11 cellular contexts compared by ENCODE assay signal in genomic region chr1:186442651-186443114, GRCh38.
A peak's percentile ranks its signal among the peaks of the same experiment; 100 is the strongest.
DNase-seq lines count a peak whose midpoint lies in the region; ATAC-seq and TF ChIP-seq lines count a peak whose summit lies in the region.
"Had no signal": no experiment of that assay in that cellular context is flagged by ENCODE, and none has a peak within 500 bp of the region (broad histone marks: within the 10 kb centered on the region; RNA-seq: fewer than 3 reads in every experiment).

No MANE protein-coding gene starts in this region.

- H3K4me3 Mint-ChIP-seq in activated naive CD4-positive, alpha-beta T cell treated with anti-CD3 and anti-CD28 coated beads, Interleukin-2, amount 50 U/mL, for 24 hours: no peak overlapping the region
- no peak overlapping the region for H3K4me3 Mint-ChIP-seq in activated naive CD4-positive, alpha-beta T cell treated with anti-CD3 and anti-CD28 coated beads, Interleukin-2, amount 10 ng/mL, durations not matched to agents 7 days and 5 days

- no peaks in the 10 kb centered on the region for H3K9me3 Mint-ChIP-seq in activated naive CD4-positive, alpha-beta T cell treated with anti-CD3 and anti-CD28 coated beads, Interleukin-2, amount 50 U/mL, for 24 hours
- no peaks in the 10 kb centered on the region for H3K9me3 Mint-ChIP-seq in activated naive CD4-positive, alpha-beta T cell treated with anti-CD3 and anti-CD28 coated beads, Interleukin-2, amount 10 ng/mL, durations not matched to agents 7 days and 5 days

- H3K27me3 Mint-ChIP-seq in activated naive CD4-positive, alpha-beta T cell treated with anti-CD3 and anti-CD28 coated beads, Interleukin-2, amount 50 U/mL, for 24 hours: no peaks in the 10 kb centered on the region
- no peaks in the 10 kb centered on the region for H3K27me3 Mint-ChIP-seq in activated naive CD4-positive, alpha-beta T cell treated with anti-CD3 and anti-CD28 coated beads, Interleukin-2, amount 10 ng/mL, durations not matched to agents 7 days and 5 days

- peak; percentile 61 for ATAC-seq in stimulated activated naive CD8-positive, alpha-beta T cell treated with anti-CD3 and anti-CD28 coated beads, Interleukin-15, Interleukin-2, amounts not matched to agents 100 U/mL and 50 U/mL, for 24 hours
- ATAC-seq: psoas muscle had no signal

- H3K27me3 ChIP-seq in brain microvascular endothelial cell (replicated peaks): no peaks in the 10 kb centered on the region

- TF ChIP-seq CTCF in brain microvascular endothelial cell (IDR thresholded peaks at IDR 0.05; ENCODE audit: low read depth, low read length, missing control alignments): no peak

- H3K27ac ChIP-seq in brain microvascular endothelial cell: peak overlapping the region; percentile 52
- H3K27ac ChIP-seq: psoas muscle had no signal

- DNase-seq in activated naive CD4-positive, alpha-beta T cell treated with anti-CD3 and anti-CD28 coated beads, Interleukin-2, amount 10 ng/mL, durations not matched to agents 7 days and 5 days: no peak
- DNase-seq in NCI-H69 (lab: John Stamatoyannopoulos, UW): peak; percentile 40
- peak; percentile 46 for DNase-seq in brain microvascular endothelial cell
- DNase-seq in stimulated activated naive CD8-positive, alpha-beta T cell treated with anti-CD3 and anti-CD28 coated beads, Interleukin-15, Interleukin-2, amounts not matched to agents 100 U/mL and 50 U/mL, for 24 hours: no peak
- DNase-seq in stimulated activated naive CD4-positive, alpha-beta T cell treated with Interleukin-2 at 50 U/mL for 16 hours (lab: John Stamatoyannopoulos, UW): no peak
- DNase-seq in activated gamma-delta T cell treated with Interleukin-2 at 50 U/mL for 16 hours: no peak
- DNase-seq in iPS-NIHi11 (ENCODE audit: low spot score): no peak
- DNase-seq: activated T-cell treated with anti-CD3 and anti-CD28 coated beads, Interleukin-2, amount 50 U/mL, for 48 hours; NCI-H446 treated with DMSO at 0.1 percent for 48 hours; psoas muscle had no signal

- H3K4me3 ChIP-seq in brain microvascular endothelial cell (ENCODE audit: low read depth, low read length): no peak overlapping the region
- H3K4me3 ChIP-seq: psoas muscle had no signal

- H3K36me3 ChIP-seq in brain microvascular endothelial cell (replicated peaks): no peaks in the 10 kb centered on the region

- CTCF ChIA-PET in activated naive CD4-positive, alpha-beta T cell treated with anti-CD3 and anti-CD28 coated beads, Interleukin-2, amount 10 ng/mL, durations not matched to agents 7 days and 5 days (lab: Charles Lee): no interaction called here

- H3K36me3 Mint-ChIP-seq in activated naive CD4-positive, alpha-beta T cell treated with anti-CD3 and anti-CD28 coated beads, Interleukin-2, amount 50 U/mL, for 24 hours: peaks cover 2% of the 10 kb centered on the region
- no peaks in the 10 kb centered on the region for H3K36me3 Mint-ChIP-seq in activated naive CD4-positive, alpha-beta T cell treated with anti-CD3 and anti-CD28 coated beads, Interleukin-2, amount 10 ng/mL, durations not matched to agents 7 days and 5 days

- in situ Hi-C loops in brain microvascular endothelial cell (cut with HindIII; ENCODE audit: low pct_ligation_motif_present, low sequenced_read_pairs): no loop called here

- H3K27ac Mint-ChIP-seq in activated naive CD4-positive, alpha-beta T cell treated with anti-CD3 and anti-CD28 coated beads, Interleukin-2, amount 50 U/mL, for 24 hours: peak overlapping the region; percentile 32
- H3K27ac Mint-ChIP-seq in activated naive CD4-positive, alpha-beta T cell treated with anti-CD3 and anti-CD28 coated beads, Interleukin-2, amount 10 ng/mL, durations not matched to agents 7 days and 5 days: no peak overlapping the region

- H3K4me1 Mint-ChIP-seq in activated naive CD4-positive, alpha-beta T cell treated with anti-CD3 and anti-CD28 coated beads, Interleukin-2, amount 50 U/mL, for 24 hours: peaks cover 10% of the 10 kb centered on the region
- peaks cover 9% of the 10 kb centered on the region for H3K4me1 Mint-ChIP-seq in activated naive CD4-positive, alpha-beta T cell treated with anti-CD3 and anti-CD28 coated beads, Interleukin-2, amount 10 ng/mL, durations not matched to agents 7 days and 5 days

Comparison
In these comparisons a context has a peak if more than half of its experiments do, and no peak if none do; other contexts are left out.
1. DNase-seq: peak in NCI-H69 (single experiment) and brain microvascular endothelial cell (single experiment); none in activated naive CD4-positive, alpha-beta T cell treated with anti-CD3 and anti-CD28 coated beads, Interleukin-2, amount 10 ng/mL, durations not matched to agents 7 days and 5 days (single experiment), stimulated activated naive CD8-positive, alpha-beta T cell treated with anti-CD3 and anti-CD28 coated beads, Interleukin-15, Interleukin-2, amounts not matched to agents 100 U/mL and 50 U/mL, for 24 hours (single experiment), stimulated activated naive CD4-positive, alpha-beta T cell treated with Interleukin-2 at 50 U/mL for 16 hours (single experiment), activated gamma-delta T cell treated with Interleukin-2 at 50 U/mL for 16 hours (single experiment) and iPS-NIHi11 (single experiment).